In genomic region chr20:44618318-44618731, GRCh38 we compare ENCODE assay signal across 10 cellular contexts. TPM values are rescaled to one million over a fixed set of nuclear protein-coding genes. Genes with fewer than 3 reads are reported as not detected.
DNase-seq lines count a peak whose midpoint lies in the region; ATAC-seq and TF ChIP-seq lines count a peak whose summit lies in the region.
"Had no signal": no experiment of that assay in that cellular context is flagged by ENCODE, and none has a peak within 500 bp of the region (broad histone marks: within the 10 kb centered on the region; RNA-seq: fewer than 3 reads in every experiment).

No MANE protein-coding gene starts in this region.

- H3K27ac Mint-ChIP-seq in activated CD4-positive, alpha-beta memory T cell treated with anti-CD3 and anti-CD28 coated beads for 36 hours = no peak overlapping the region
- no peak overlapping the region for H3K27ac Mint-ChIP-seq in activated CD4-positive, alpha-beta memory T cell treated with anti-CD3 and anti-CD28 coated beads, Interleukin-2, amount 10 ng/mL, durations not matched to agents 7 days and 5 days
- peak overlapping the region; percentile 75 for H3K27ac Mint-ChIP-seq in activated T-cell treated with anti-CD3 and anti-CD28 coated beads, Interleukin-2, amount 50 U/mL, for 72 hours

- POLR2A ChIA-PET in activated CD4-positive, alpha-beta memory T cell treated with anti-CD3 and anti-CD28 coated beads for 36 hours (lab: Charles Lee) = interaction anchor here (0.6 to 1.2 kb wide), 2 partner anchors 121 to 143 kb away, joined by 3 read pairs; partner anchors contain the start of gene TTPAL
- POLR2A ChIA-PET in activated CD4-positive, alpha-beta memory T cell treated with anti-CD3 and anti-CD28 coated beads, Interleukin-2, amount 10 ng/mL, durations not matched to agents 7 days and 5 days (lab: Charles Lee) = interaction anchor here (0.6 to 3.3 kb wide), 4 partner anchors 27 to 39 kb away, joined by 3 to 17 read pairs (median 4); no protein-coding TSS in a partner anchor

- intact Hi-C loops in activated CD4-positive, alpha-beta memory T cell treated with anti-CD3 and anti-CD28 coated beads for 36 hours (cut with micrococcal nuclease) = no loop called here
- intact Hi-C loops in left lung (cut with DNase I) = loop anchor here in 1 of 2 donors (10.0 kb wide), 1 partner anchor 234 kb away; no protein-coding TSS in a partner anchor

- no peak for TF ChIP-seq CTCF in left lung (IDR thresholded peaks at IDR 0.05)

- peaks cover 0 to 88% of the 10 kb centered on the region in 2 donors for H3K36me3 ChIP-seq in left lung
- H3K36me3 ChIP-seq in thymus (ENCODE audit: control insufficient read depth, insufficient read depth) = peaks cover 76% of the 10 kb centered on the region

- peaks cover 43% of the 10 kb centered on the region for H3K36me3 Mint-ChIP-seq in activated CD4-positive, alpha-beta memory T cell treated with anti-CD3 and anti-CD28 coated beads for 36 hours
- H3K36me3 Mint-ChIP-seq in activated CD4-positive, alpha-beta memory T cell treated with anti-CD3 and anti-CD28 coated beads, Interleukin-2, amount 10 ng/mL, durations not matched to agents 7 days and 5 days (ENCODE audit: low read depth) = peaks cover 61% of the 10 kb centered on the region
- peaks cover 5 to 24% of the 10 kb centered on the region in 2 donors for H3K36me3 Mint-ChIP-seq in activated T-cell treated with anti-CD3 and anti-CD28 coated beads, Interleukin-2, amount 50 U/mL, for 72 hours (ENCODE audit: insufficient read depth in 2 of 2)

- no peaks in the 10 kb centered on the region for H3K27me3 ChIP-seq in left lung
- no peaks in the 10 kb centered on the region for H3K27me3 ChIP-seq in thymus (ENCODE audit: control insufficient read depth, insufficient read depth)

- H3K9me3 ChIP-seq in left lung (peaks cover 0 to 6% of the 10 kb centered on the region in 2 donors), thymus (ENCODE audit: control insufficient read depth) (no peaks in the 10 kb centered on the region)

- DNase-seq in activated CD4-positive, alpha-beta memory T cell treated with anti-CD3 and anti-CD28 coated beads for 36 hours = peak; percentile 58
- DNase-seq in activated CD4-positive, alpha-beta memory T cell treated with anti-CD3 and anti-CD28 coated beads, Interleukin-2, amount 10 ng/mL, durations not matched to agents 7 days and 5 days = no peak
- peak; percentile 40 to 42 for DNase-seq in activated T-cell treated with anti-CD3 and anti-CD28 coated beads, Interleukin-2, amount 50 U/mL, for 72 hours
- DNase-seq in left lung = no peak
- DNase-seq in NCI-H1105 (lab: John Stamatoyannopoulos, UW) = no peak
- DNase-seq in NCI-H2196 treated with DMSO at 0.1 percent for 48 hours (lab: John Stamatoyannopoulos, UW; ENCODE audit: unreplicated experiment) = no peak
- no peak for DNase-seq in NCI-H1694 treated with DMSO at 0.1 percent for 48 hours (lab: John Stamatoyannopoulos, UW)
- DNase-seq: trophoblast cell had no signal

- peaks cover 0 to 23% of the 10 kb centered on the region in 2 donors for H3K4me1 ChIP-seq in left lung
- peaks cover 39% of the 10 kb centered on the region for H3K4me1 ChIP-seq in thymus (ENCODE audit: control insufficient read depth, insufficient read depth, low read length)

- H3K4me3 Mint-ChIP-seq in activated CD4-positive, alpha-beta memory T cell treated with anti-CD3 and anti-CD28 coated beads for 36 hours = no peak overlapping the region
- H3K4me3 Mint-ChIP-seq in activated CD4-positive, alpha-beta memory T cell treated with anti-CD3 and anti-CD28 coated beads, Interleukin-2, amount 10 ng/mL, durations not matched to agents 7 days and 5 days = no peak overlapping the region
- peak overlapping the region in 1 of 2 donors; percentile 36 for H3K4me3 Mint-ChIP-seq in activated T-cell treated with anti-CD3 and anti-CD28 coated beads, Interleukin-2, amount 50 U/mL, for 72 hours

- no peaks in the 10 kb centered on the region for H3K27me3 Mint-ChIP-seq in activated CD4-positive, alpha-beta memory T cell treated with anti-CD3 and anti-CD28 coated beads for 36 hours
- no peaks in the 10 kb centered on the region for H3K27me3 Mint-ChIP-seq in activated CD4-positive, alpha-beta memory T cell treated with anti-CD3 and anti-CD28 coated beads, Interleukin-2, amount 10 ng/mL, durations not matched to agents 7 days and 5 days
- H3K27me3 Mint-ChIP-seq in activated T-cell treated with anti-CD3 and anti-CD28 coated beads, Interleukin-2, amount 50 U/mL, for 72 hours (ENCODE audit: low read depth) = no peaks in the 10 kb centered on the region

- H3K27ac ChIP-seq in left lung (no peak overlapping the region), thymus (ENCODE audit: low read depth) (peak overlapping the region; percentile 64)

- no peaks in the 10 kb centered on the region for H3K9me3 Mint-ChIP-seq in activated CD4-positive, alpha-beta memory T cell treated with anti-CD3 and anti-CD28 coated beads for 36 hours
- H3K9me3 Mint-ChIP-seq in activated CD4-positive, alpha-beta memory T cell treated with anti-CD3 and anti-CD28 coated beads, Interleukin-2, amount 10 ng/mL, durations not matched to agents 7 days and 5 days = peaks cover 4% of the 10 kb centered on the region
- no peaks in the 10 kb centered on the region for H3K9me3 Mint-ChIP-seq in activated T-cell treated with anti-CD3 and anti-CD28 coated beads, Interleukin-2, amount 50 U/mL, for 72 hours

- peaks cover 35% of the 10 kb centered on the region for H3K4me1 Mint-ChIP-seq in activated CD4-positive, alpha-beta memory T cell treated with anti-CD3 and anti-CD28 coated beads for 36 hours (ENCODE audit: low read depth)
- peaks cover 36% of the 10 kb centered on the region for H3K4me1 Mint-ChIP-seq in activated CD4-positive, alpha-beta memory T cell treated with anti-CD3 and anti-CD28 coated beads, Interleukin-2, amount 10 ng/mL, durations not matched to agents 7 days and 5 days
- peaks cover 41% of the 10 kb centered on the region for H3K4me1 Mint-ChIP-seq in activated T-cell treated with anti-CD3 and anti-CD28 coated beads, Interleukin-2, amount 50 U/mL, for 72 hours (ENCODE audit: low read depth)

- CTCF ChIA-PET in activated CD4-positive, alpha-beta memory T cell treated with anti-CD3 and anti-CD28 coated beads for 36 hours (lab: Charles Lee) = interaction anchor here (0.7 to 2.0 kb wide), 5 partner anchors 15 to 890 kb away, joined by 3 to 7 read pairs (median 3); no protein-coding TSS in a partner anchor
- CTCF ChIA-PET in activated CD4-positive, alpha-beta memory T cell treated with anti-CD3 and anti-CD28 coated beads, Interleukin-2, amount 10 ng/mL, durations not matched to agents 7 days and 5 days (lab: Charles Lee) = interaction anchor here (0.6 to 2.3 kb wide), 6 partner anchors 8 to 380 kb away, joined by 3 to 8 read pairs (median 3); partner anchors contain the start of gene TTPAL

- no peak overlapping the region for H3K4me3 ChIP-seq in left lung
- H3K4me3 ChIP-seq in thymus (ENCODE audit: low read length) = no peak overlapping the region

- ATAC-seq in activated T-cell treated with anti-CD3 and anti-CD28 coated beads, Interleukin-2, amount 50 U/mL, for 72 hours (replicated peaks in 1 of 2) = peak; percentile 70 to 74
- ATAC-seq in left lung = peak; percentile 71
- ATAC-seq: sciatic nerve had no signal

- 61% methylated on average over 14 of the region's 14 CpGs for whole genome bisulfite sequencing in thymus

RNA-seq across cellular contexts. Expression of gene ADA, which starts 33.2 kb away (rescaled TPM):
- total RNA-seq in activated CD4-positive, alpha-beta memory T cell treated with anti-CD3 and anti-CD28 coated beads for 36 hours = 10 to 100 TPM; 35.7 to 38.0 TPM
- total RNA-seq in activated CD4-positive, alpha-beta memory T cell treated with anti-CD3 and anti-CD28 coated beads, Interleukin-2, amount 10 ng/mL, durations not matched to agents 7 days and 5 days = 10 to 100 TPM; 79.0 to 79.7 TPM
- total RNA-seq in activated T-cell treated with anti-CD3 and anti-CD28 coated beads, Interleukin-2, amount 50 U/mL, for 72 hours = 10 to 100 TPM; 26.7 to 43.4 TPM
- total RNA-seq in left lung = 10 to 100 TPM in 1 of 2 donors, 1 to 10 TPM in 1; 7.6 to 15.5 TPM
- 61.1 TPM for polyA plus RNA-seq in thymus

RNA-seq across cellular contexts. Expression of gene PKIG, which starts 35.9 kb away (rescaled TPM):
- total RNA-seq in activated CD4-positive, alpha-beta memory T cell treated with anti-CD3 and anti-CD28 coated beads for 36 hours = 1 to 10 TPM; 2.9 to 4.1 TPM
- 1 to 10 TPM; 1.1 to 1.6 TPM for total RNA-seq in activated CD4-positive, alpha-beta memory T cell treated with anti-CD3 and anti-CD28 coated beads, Interleukin-2, amount 10 ng/mL, durations not matched to agents 7 days and 5 days
- total RNA-seq in activated T-cell treated with anti-CD3 and anti-CD28 coated beads, Interleukin-2, amount 50 U/mL, for 72 hours = 10 to 100 TPM; 10.3 to 13.6 TPM
- total RNA-seq in left lung = 10 to 100 TPM; 40.1 to 42.1 TPM
- polyA plus RNA-seq in thymus = 41.7 TPM

Comparison
In these comparisons a context has a peak if more than half of its experiments do, and no peak if none do; other contexts are left out.
1. DNase-seq: peak in activated CD4-positive, alpha-beta memory T cell treated with anti-CD3 and anti-CD28 coated beads for 36 hours (single experiment) and activated T-cell treated with anti-CD3 and anti-CD28 coated beads, Interleukin-2, amount 50 U/mL, for 72 hours (2 of 2); none in activated CD4-positive, alpha-beta memory T cell treated with anti-CD3 and anti-CD28 coated beads, Interleukin-2, amount 10 ng/mL, durations not matched to agents 7 days and 5 days (single experiment), left lung (0 of 2), NCI-H1105 (single experiment), NCI-H2196 treated with DMSO at 0.1 percent for 48 hours (single experiment) and NCI-H1694 treated with DMSO at 0.1 percent for 48 hours (single experiment).